1 cellular context compared by ENCODE assay signal in the genomic region with DNA sequence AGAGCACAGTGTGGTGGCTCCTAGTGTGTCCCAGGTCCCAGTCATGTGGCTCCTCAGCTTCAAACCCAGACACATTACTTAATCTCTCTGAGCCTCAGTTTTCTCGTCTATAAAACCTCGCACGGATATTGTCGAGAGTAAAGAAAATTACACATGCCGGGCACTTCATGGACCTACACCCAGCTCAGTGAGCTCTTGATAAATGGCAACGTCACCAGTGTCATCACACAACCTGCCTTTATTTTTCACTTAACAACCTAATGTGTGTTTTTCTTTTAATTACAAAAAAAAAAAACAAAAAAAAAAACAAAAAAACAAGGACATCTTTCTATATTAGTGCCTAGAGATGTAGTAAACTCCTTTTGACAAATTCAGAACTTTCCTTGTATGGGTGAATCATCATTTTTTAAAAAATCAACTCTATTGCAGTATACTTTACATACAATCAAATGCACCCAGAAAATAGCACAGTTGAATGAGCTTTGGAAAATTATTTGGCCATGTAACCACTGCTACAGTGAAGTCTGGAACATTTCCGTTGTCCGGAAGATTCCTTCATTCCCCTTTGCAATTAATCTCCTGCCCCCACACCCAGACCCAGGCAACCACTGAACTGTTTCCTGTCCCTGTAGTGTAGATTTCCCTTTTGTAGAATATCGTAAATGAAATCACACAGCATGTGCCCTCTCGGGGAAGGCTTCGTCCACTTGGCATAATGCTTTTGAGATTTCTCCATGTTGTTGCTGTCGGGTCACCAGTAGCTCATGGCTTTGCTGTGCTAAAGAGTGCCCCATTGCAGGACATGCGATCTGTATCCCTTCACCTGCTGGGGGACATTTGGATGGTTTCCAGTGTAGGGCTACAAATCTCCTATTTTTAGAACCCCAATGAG.
TF ChIP-seq lines count a peak whose summit lies in the region.

No MANE protein-coding gene starts in this region.

TF ChIP-seq in K562, 482 proteins besides CTCF, POLR2A, EP300 and RAD21 (continued from another document):
- TF ChIP-seq JUND (IDR thresholded peaks at IDR 0.05; ENCODE audit: borderline replicate concordance, low read depth, low read length): no peak
- TF ChIP-seq JUND (tag; IDR thresholded peaks at IDR 0.05; ENCODE audit: borderline replicate concordance, low read depth, low read length): peak; percentile 11; the same call in 1 of the 3 replicates
- TF ChIP-seq ZNF592 (IDR thresholded peaks at IDR 0.05): peak; percentile 89
- no peak for TF ChIP-seq REST (CRISPR knock-in tag; IDR thresholded peaks at IDR 0.05; ENCODE audit: low read depth)
- TF ChIP-seq ZNF449 (CRISPR knock-in tag; IDR thresholded peaks at IDR 0.05): 0 out of 2 replicates have a peak, but pooled peaks have one; percentile 17
- peak; percentile 41; the same call in 1 of the 2 replicates for TF ChIP-seq ZNF584 (CRISPR knock-in tag; IDR thresholded peaks at IDR 0.05; ENCODE audit: low read depth)
- peak; percentile 60; the same call in 1 of the 2 replicates for TF ChIP-seq MEF2D (tag; conservative IDR thresholded peaks at IDR 0.05; ENCODE audit: low read depth)
- 0 out of 2 replicates have a peak, but pooled peaks have one; percentile 49 for TF ChIP-seq TOE1 (IDR thresholded peaks at IDR 0.05; ENCODE audit: borderline replicate concordance)
- no peak for TF ChIP-seq TOE1 (CRISPR knock-in tag; IDR thresholded peaks at IDR 0.05; ENCODE audit: borderline replicate concordance, low read depth)
- no peak for TF ChIP-seq ZSCAN29 (IDR thresholded peaks at IDR 0.05)
- peak; percentile 42; the same call in 1 of the 2 replicates for TF ChIP-seq C11orf30 (IDR thresholded peaks at IDR 0.05; ENCODE audit: low read depth)
- 0 out of 2 replicates have a peak, but pooled peaks have one; percentile 30 for TF ChIP-seq GABPA (tag; conservative IDR thresholded peaks at IDR 0.05; ENCODE audit: low read depth)
- 0 out of 4 replicates have a peak, but pooled peaks of 1 of the 2 experiments have one; percentile 30 for TF ChIP-seq MAZ (CRISPR knock-in tag; conservative IDR thresholded peaks at IDR 0.05 in 1 of 2, IDR thresholded peaks at IDR 0.05 in 1 of 2)
- peak; percentile 62; the same call in 1 of the 2 replicates for TF ChIP-seq ZNF165 (CRISPR knock-in tag; IDR thresholded peaks at IDR 0.05; ENCODE audit: borderline replicate concordance)
- no peak for TF ChIP-seq ZNF354B (CRISPR knock-in tag; IDR thresholded peaks at IDR 0.05)
